7 cellular contexts compared by ENCODE assay signal in the genomic region with DNA sequence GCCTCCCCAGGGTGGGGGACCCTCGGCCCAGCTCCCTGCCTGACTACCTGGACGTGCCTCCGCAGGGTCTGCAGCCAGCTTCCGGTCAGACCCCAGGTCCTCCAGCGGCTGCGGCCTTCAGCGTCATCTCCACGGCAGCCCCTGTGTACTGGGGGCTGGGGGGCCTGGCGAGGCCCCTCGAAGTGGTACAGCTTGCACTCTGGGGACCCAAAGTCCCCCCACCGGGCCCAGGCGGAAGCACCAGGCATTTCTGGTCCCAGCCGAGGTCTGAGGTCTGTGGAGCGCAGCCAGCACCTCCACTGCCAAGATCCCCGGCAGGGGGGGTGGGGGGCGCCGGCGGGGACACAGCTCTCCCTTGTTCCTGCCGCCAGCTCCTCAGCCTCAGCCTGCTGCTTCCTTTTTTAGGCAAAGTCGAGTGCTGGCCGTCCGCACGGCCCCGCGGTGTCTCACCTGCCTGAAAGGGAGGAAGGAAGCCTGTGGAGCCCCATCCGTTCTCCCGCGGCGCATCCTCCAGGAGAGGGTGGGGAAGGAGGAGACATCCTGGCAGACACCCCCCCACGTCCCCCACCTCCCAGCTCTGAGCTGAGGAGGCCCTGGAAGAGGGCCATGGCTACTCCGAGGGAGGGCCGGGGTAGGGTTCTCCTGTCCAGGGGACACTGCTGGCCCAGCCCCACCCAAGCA. TPM values are rescaled to one million over a fixed set of nuclear protein-coding genes. Genes with fewer than 3 reads are reported as not detected.
A peak's percentile ranks its signal among the peaks of the same experiment; 100 is the strongest.
DNase-seq lines count a peak whose midpoint lies in the region; TF ChIP-seq lines count a peak whose summit lies in the region.
"Had no signal": no experiment of that assay in that cellular context is flagged by ENCODE, and none has a peak within 500 bp of the region (broad histone marks: within the 10 kb centered on the region; RNA-seq: fewer than 3 reads in every experiment).

No MANE protein-coding gene starts in this region.

- DNase-seq in activated CD4-positive, alpha-beta T cell treated with anti-CD3 and anti-CD28 coated beads for 48 hours, result peak; percentile 45
- DNase-seq in activated CD4-positive, alpha-beta T cell treated with anti-CD3 and anti-CD28 coated beads for 4 hours, result no peak
- peak; percentile 31 to 79 for DNase-seq in hippocampal formation (lab: John Stamatoyannopoulos, UW)
- DNase-seq in thyroid gland, result peak; percentile 49 to 60
- DNase-seq in HK-2 (ENCODE audit: unreplicated experiment), result no peak
- no peak for DNase-seq in stimulated activated CD4-positive, alpha-beta T cell treated with anti-CD3 and anti-CD28 coated beads, Interleukin-4, amount 100 ng/mL, for 24 hours
- DNase-seq: CD4-positive, CD25-positive, alpha-beta regulatory T cell had no signal

- H3K36me3 ChIP-seq in thyroid gland, result no peaks in the 10 kb centered on the region

- H3K4me3 ChIP-seq in thyroid gland (replicated peaks in 1 of 3), result no peak overlapping the region

- no peak for TF ChIP-seq CTCF in thyroid gland (IDR thresholded peaks at IDR 0.05)

- no peak for TF ChIP-seq POLR2A in thyroid gland (IDR thresholded peaks at IDR 0.05)

- no peaks in the 10 kb centered on the region for H3K27me3 ChIP-seq in thyroid gland

- peak overlapping the region in 2 of 3 donors; percentile 16 to 59 for H3K27ac ChIP-seq in thyroid gland

- H3K9me3 ChIP-seq in thyroid gland, result no peaks in the 10 kb centered on the region

- H3K4me1 ChIP-seq in thyroid gland, result peaks cover 16 to 70% of the 10 kb centered on the region in 2 donors

- intact Hi-C loops in thyroid gland (cut with DNase I), result no loop called here

- WGBS in thyroid gland, 2 donors, result 13 to 17% methylated on average over 11 to 17 of the region's 32 CpGs

RNA-seq across cellular contexts. Expression of gene VWA1, which starts 1.2 kb away (rescaled TPM):
- total RNA-seq in thyroid gland, result 10 to 100 TPM; 11.4 to 52.0 (median 30.3) TPM
- total RNA-seq: CD4-positive, CD25-positive, alpha-beta regulatory T cell had no signal

RNA-seq across cellular contexts. Expression of gene ANKRD65, which starts 13.2 kb away (rescaled TPM):
- total RNA-seq in thyroid gland, result 1 to 10 TPM; 2.0 to 3.2 (median 2.4) TPM
- total RNA-seq: CD4-positive, CD25-positive, alpha-beta regulatory T cell had no signal

RNA-seq across cellular contexts. Expression of gene ATAD3C, which starts 15.2 kb away (rescaled TPM):
- total RNA-seq in thyroid gland, result 10 to 100 TPM in 2 of 4 donors, 1 to 10 TPM in 2; 4.9 to 29.9 (median 15.1) TPM

RNA-seq across cellular contexts. Expression of gene MRPL20, which starts 27.2 kb away (rescaled TPM):
- total RNA-seq in thyroid gland, result 100 to 1,000 TPM; 123 to 199 (median 160) TPM

RNA-seq across cellular contexts. Expression of gene CCNL2, which starts 35.1 kb away (rescaled TPM):
- 100 to 1,000 TPM; 167 to 307 (median 215) TPM for total RNA-seq in thyroid gland

Comparison
In these comparisons a context has a peak if more than half of its experiments do, and no peak if none do; other contexts are left out.
1. DNase-seq: peak in activated CD4-positive, alpha-beta T cell treated with anti-CD3 and anti-CD28 coated beads for 48 hours (single experiment), hippocampal formation (2 of 2) and thyroid gland (2 of 2); none in activated CD4-positive, alpha-beta T cell treated with anti-CD3 and anti-CD28 coated beads for 4 hours (0 of 2), HK-2 (single experiment) and stimulated activated CD4-positive, alpha-beta T cell treated with anti-CD3 and anti-CD28 coated beads, Interleukin-4, amount 100 ng/mL, for 24 hours (single experiment).